Comparison of ENCODE assay signal across 18 cellular contexts in genomic region chr11:108902027-108902469, GRCh38.
DNase-seq lines count a peak whose midpoint lies in the region; ATAC-seq, FAIRE-seq and TF ChIP-seq lines count a peak whose summit lies in the region.
"Had no signal": no experiment of that assay in that cellular context is flagged by ENCODE, and none has a peak within 500 bp of the region (broad histone marks: within the 10 kb centered on the region; RNA-seq: fewer than 3 reads in every experiment).

No MANE protein-coding gene starts in this region.

- CTCF ChIA-PET in HepG2 (lab: Yijun Ruan, JAX; ENCODE audit: low intra/inter-chr PET ratio, low total read pairs) (no interaction called here), K562 (lab: Yijun Ruan, JAX; ENCODE audit: low intra/inter-chr PET ratio) (no interaction called here)

- ATAC-seq in HepG2, result peak; percentile 51; the same call in 1 of the 3 replicates
- ATAC-seq in right lobe of liver, result no peak
- ATAC-seq in K562, result no peak

- in situ Hi-C loops in HepG2 (cut with HindIII; ENCODE audit: extremely low pct_ligation_motif_present, low pct_unique_long_range_greater_than_20kb) (no loop called here), K562 (cut with MboI) (no loop called here), transverse colon (cut with MboI; ENCODE audit: low pct_ligation_motif_present in 1 of 4, low pct_unique_long_range_greater_than_20kb in 1 of 4, low sequenced_read_pairs in 3 of 4) (no loop called here)

- H3K4me3 ChIP-seq in HepG2 (replicated peaks in 1 of 3; ENCODE audit: insufficient read depth in 1 of 3, low read depth in 2 of 3, low read length in 3 of 3) (no peak overlapping the region), right lobe of liver (no peak overlapping the region), K562 (no peak overlapping the region), colonic mucosa (no peak overlapping the region), transverse colon (no peak overlapping the region)

- WGBS in HepG2 (ENCODE audit: low lambda C conversion rate), result 62% methylated on average over 2 of the region's 2 CpGs
- 49% methylated on average over 2 of the region's 2 CpGs for WGBS in right lobe of liver (ENCODE audit: insufficient coverage, low coverage, low lambda C conversion rate, missing lambda C conversion rate)
- 67% methylated on average over 2 of the region's 2 CpGs for WGBS in K562 (ENCODE audit: insufficient coverage, low coverage, missing lambda C conversion rate)
- WGBS in transverse colon (ENCODE audit: low coverage in 1 of 2), 2 donors, result 48 to 66% methylated on average over 2 of the region's 2 CpGs

- TF ChIP-seq EP300 in HepG2 (IDR thresholded peaks at IDR 0.05; ENCODE audit: low read depth in 2 of 2, low read length in 2 of 2) (no peak), HepG2 (CRISPR knock-in tag; IDR thresholded peaks at IDR 0.05; ENCODE audit: borderline replicate concordance) (no peak), K562 (IDR thresholded peaks at IDR 0.05; ENCODE audit: low read length) (no peak), transverse colon (IDR thresholded peaks at IDR 0.05; ENCODE audit: low read depth) (no peak)

- H3K9me3 ChIP-seq in HepG2 (ENCODE audit: low read length) (no peaks in the 10 kb centered on the region; the same call in 1 of the 2 replicates), right lobe of liver (no peaks in the 10 kb centered on the region), K562 (replicated peaks; ENCODE audit: control insufficient read depth, insufficient read depth, low read depth, low read length) (no peaks in the 10 kb centered on the region), colonic mucosa (no peaks in the 10 kb centered on the region), transverse colon (no peaks in the 10 kb centered on the region)

- no peak for TF ChIP-seq RAD21 in HepG2 (CRISPR knock-in tag; IDR thresholded peaks at IDR 0.05)
- TF ChIP-seq RAD21 in K562 (CRISPR knock-in tag; conservative IDR thresholded peaks at IDR 0.05 in 1 of 2, IDR thresholded peaks at IDR 0.05 in 1 of 2), result no peak

- POLR2A ChIA-PET in HepG2 (lab: Yijun Ruan, JAX) (no interaction called here), K562 (lab: Yijun Ruan, JAX) (interaction anchor here (0.6 kb wide), 1 partner anchor 9 kb away, joined by 3 read pairs; no protein-coding TSS in a partner anchor)

- H3K9me1 ChIP-seq in K562 (ENCODE audit: control insufficient read depth, insufficient read depth, low read length), result no peaks in the 10 kb centered on the region

- no peaks in the 10 kb centered on the region for H3K79me2 ChIP-seq in HepG2 (ENCODE audit: insufficient read depth, low read length)
- H3K79me2 ChIP-seq in K562 (ENCODE audit: control insufficient read depth, insufficient read depth, low read length), result no peaks in the 10 kb centered on the region

- no peak overlapping the region for H3K9ac ChIP-seq in HepG2 (ENCODE audit: insufficient read depth, low read depth, low read length)
- no peak overlapping the region for H3K9ac ChIP-seq in K562 (ENCODE audit: insufficient read depth in 1 of 2, low read depth in 2 of 2, low read length in 2 of 2)
- no peak overlapping the region for H3K9ac ChIP-seq in colonic mucosa (ENCODE audit: low read depth in 2 of 2, low read length in 2 of 2)

- no peaks in the 10 kb centered on the region for H3K36me3 ChIP-seq in HepG2 (replicated peaks in 1 of 2; ENCODE audit: control insufficient read depth in 1 of 2, insufficient read depth in 2 of 2, low read length in 2 of 2)
- H3K36me3 ChIP-seq in right lobe of liver, result no peaks in the 10 kb centered on the region
- no peaks in the 10 kb centered on the region for H3K36me3 ChIP-seq in K562 (ENCODE audit: control insufficient read depth, insufficient read depth, low read length)
- no peaks in the 10 kb centered on the region for H3K36me3 ChIP-seq in colonic mucosa
- no peaks in the 10 kb centered on the region for H3K36me3 ChIP-seq in transverse colon

- H3K4me2 ChIP-seq in HepG2 (ENCODE audit: low read depth, low read length) (no peak overlapping the region), K562 (ENCODE audit: insufficient read depth, low read length) (no peak overlapping the region)

- BruUV-seq in HepG2 (replicated peaks; lab: Mats Ljungman, UMichigan), result no TSS peak
- no TSS peak for BruUV-seq in K562 (replicated peaks; lab: Mats Ljungman, UMichigan)

- intact Hi-C loops in HepG2 (cut with micrococcal nuclease; ENCODE audit: unreplicated experiment) (no loop called here), right lobe of liver (cut with DNase I) (no loop called here), K562 (cut with micrococcal nuclease) (no loop called here), colonic mucosa (cut with DNase I) (no loop called here), transverse colon (cut with DNase I; ENCODE audit: low total_unique reads) (no loop called here)

- H4K20me1 ChIP-seq in HepG2 (ENCODE audit: insufficient read depth, low read length) (no peaks in the 10 kb centered on the region), K562 (replicated peaks; ENCODE audit: control insufficient read depth, insufficient read depth, low read length) (no peaks in the 10 kb centered on the region)

- no peak overlapping the region for H2AFZ ChIP-seq in HepG2 (ENCODE audit: low read length)
- H2AFZ ChIP-seq in K562 (ENCODE audit: low read depth, low read length), result no peak overlapping the region

- no peaks in the 10 kb centered on the region for H3K27me3 ChIP-seq in HepG2 (ENCODE audit: control insufficient read depth in 1 of 2, insufficient read depth in 2 of 2, low read length in 2 of 2)
- H3K27me3 ChIP-seq in right lobe of liver, result no peaks in the 10 kb centered on the region
- no peaks in the 10 kb centered on the region for H3K27me3 ChIP-seq in K562 (ENCODE audit: control insufficient read depth in 2 of 2, insufficient read depth in 2 of 2, low read length in 2 of 2)
- H3K27me3 ChIP-seq in colonic mucosa, result no peaks in the 10 kb centered on the region
- H3K27me3 ChIP-seq in transverse colon, result no peaks in the 10 kb centered on the region

- TF ChIP-seq CTCF in HepG2 (CRISPR knock-in tag; IDR thresholded peaks at IDR 0.05), result no peak
- TF ChIP-seq CTCF in right lobe of liver (IDR thresholded peaks at IDR 0.05), result no peak
- TF ChIP-seq CTCF in K562 (IDR thresholded peaks at IDR 0.05 in 2 of 3, conservative IDR thresholded peaks at IDR 0.05 in 1 of 3; ENCODE audit: insufficient read depth in 2 of 3, low read depth in 1 of 3, low read length in 3 of 3), result no peak
- TF ChIP-seq CTCF in colonic mucosa (IDR thresholded peaks at IDR 0.05), result no peak
- TF ChIP-seq CTCF in transverse colon (IDR thresholded peaks at IDR 0.05), result no peak

- TF ChIP-seq POLR2A in HepG2 (IDR thresholded peaks at IDR 0.05; ENCODE audit: insufficient read depth in 1 of 2, low read depth in 2 of 2, low read length in 2 of 2) (no peak), right lobe of liver (IDR thresholded peaks at IDR 0.05) (no peak), K562 (conservative IDR thresholded peaks at IDR 0.05) (no peak), transverse colon (IDR thresholded peaks at IDR 0.05) (no peak)

- DNase-seq in HepG2 (ENCODE audit: low spot score) (peak; percentile 10), right lobe of liver (no peak), K562 (ENCODE audit: extremely low read depth in 1 of 4, low spot score in 3 of 4) (no peak), left kidney (ENCODE audit: low read depth, low spot score) (peak; percentile 56), colonic mucosa (no peak), urothelium cell line (ENCODE audit: low spot score) (no peak), transverse colon (no peak), HUDEP-2 (lab: John Stamatoyannopoulos, UW; ENCODE audit: unreplicated experiment in 76 of 76) (no peak)
- DNase-seq: COR-L47, H7, Kasumi-1, NCI-H1092 treated with DMSO at 0.1 percent for 48 hours, NCI-H146, NCI-H2029 treated with DMSO at 0.1 percent for 48 hours, SHP77 treated with DMSO at 0.1 percent for 48 hours had no signal

- H3K4me1 ChIP-seq in HepG2 (ENCODE audit: insufficient read depth, low read length) (peaks cover 19% of the 10 kb centered on the region), right lobe of liver (no peaks in the 10 kb centered on the region), K562 (replicated peaks in 1 of 2; ENCODE audit: control insufficient read depth in 2 of 2, insufficient read depth in 2 of 2, low read length in 2 of 2) (no peaks in the 10 kb centered on the region; a peak in 1 of 5 replicates), colonic mucosa (no peaks in the 10 kb centered on the region), transverse colon (peaks cover 0 to 9% (median 3%) of the 10 kb centered on the region in 4 donors)

- H3K27ac ChIP-seq in HepG2 (ENCODE audit: extremely low read length, insufficient read depth, low read length) (no peak overlapping the region), right lobe of liver (no peak overlapping the region), K562 (ENCODE audit: extremely low read depth, low read depth, low read length) (no peak overlapping the region), colonic mucosa (no peak overlapping the region), transverse colon (no peak overlapping the region)
- H3K27ac ChIP-seq: 22Rv1 had no signal

- no peak for FAIRE-seq in HepG2 (lab: Jason Lieb, UNC)
- no peak for FAIRE-seq in K562 (lab: Jason Lieb, UNC)
- FAIRE-seq in urothelium cell line (lab: Jason Lieb, UNC), result no peak
- FAIRE-seq: GM12892, GM18507 had no signal

TF ChIP-seq in HepG2, 621 proteins besides CTCF, POLR2A, EP300 and RAD21 (continues in another document):
- no peak for TF ChIP-seq CENPX (CRISPR knock-in tag; IDR thresholded peaks at IDR 0.05)
- TF ChIP-seq CCAR2 (optimal IDR thresholded peaks at IDR 0.05; ENCODE audit: low read depth, low read length), result no peak
- TF ChIP-seq MTF1 (CRISPR knock-in tag; IDR thresholded peaks at IDR 0.05), result no peak

TF ChIP-seq in K562, 482 proteins besides CTCF, POLR2A, EP300 and RAD21 (continues in another document):
- no peak for TF ChIP-seq HBP1 (CRISPR knock-in tag; IDR thresholded peaks at IDR 0.05)

Comparison
In these comparisons a context has a peak if more than half of its experiments do, and no peak if none do; other contexts are left out.
1. DNase-seq: peak in HepG2 (single experiment) and left kidney (single experiment); none in right lobe of liver (0 of 3), K562 (0 of 4), colonic mucosa (single experiment), urothelium cell line (single experiment), transverse colon (single experiment) and HUDEP-2 (0 of 76).